26 cellular contexts compared by ENCODE assay signal in the genomic region with DNA sequence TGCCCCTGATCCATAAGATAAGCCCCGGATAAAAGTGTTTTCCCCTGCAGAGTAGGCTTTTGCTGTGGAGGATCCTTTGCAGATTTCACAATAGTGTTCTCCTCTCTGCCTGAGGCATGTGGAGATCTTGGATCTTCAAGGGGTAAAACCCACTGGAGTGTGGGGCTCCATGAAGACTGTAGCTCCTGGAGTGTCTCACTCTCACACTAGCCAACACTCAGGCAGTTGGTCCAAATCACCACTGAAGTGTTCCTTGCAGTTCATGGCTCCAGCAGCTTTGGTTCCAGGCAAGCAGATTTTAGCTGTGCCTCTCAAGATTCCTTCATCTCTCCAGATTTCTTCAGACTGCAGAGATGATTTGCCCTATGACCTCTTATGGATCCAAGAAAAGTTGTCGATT.
"Had no signal": no experiment of that assay in that cellular context is flagged by ENCODE, and none has a peak within 500 bp of the region (broad histone marks: within the 10 kb centered on the region; RNA-seq: fewer than 3 reads in every experiment).

No MANE protein-coding gene starts in this region.

- H3K36me3 ChIP-seq: cardiac muscle cell had no signal

- H3K9ac ChIP-seq: KMS-11 had no signal

- H3K4me2 ChIP-seq: KMS-11 had no signal

- H3K4me3 Mint-ChIP-seq: activated CD4-positive, alpha-beta memory T cell treated with anti-CD3 and anti-CD28 coated beads for 36 hours; activated CD4-positive, alpha-beta T cell treated with anti-CD3 and anti-CD28 coated beads, Interleukin-2, amount 10 ng/mL, durations not matched to agents 7 days and 5 days; activated naive CD4-positive, alpha-beta T cell treated with anti-CD3 and anti-CD28 coated beads for 36 hours; activated naive CD8-positive, alpha-beta T cell treated with anti-CD3 and anti-CD28 coated beads for 36 hours; activated T-cell treated with anti-CD3 and anti-CD28 coated beads, Interleukin-2, amount 50 U/mL, for 4 hours; brain; T-cell had no signal

- H3K9me3 Mint-ChIP-seq: activated CD4-positive, alpha-beta memory T cell treated with anti-CD3 and anti-CD28 coated beads for 36 hours; activated CD4-positive, alpha-beta T cell treated with anti-CD3 and anti-CD28 coated beads, Interleukin-2, amount 10 ng/mL, durations not matched to agents 7 days and 5 days; activated T-cell treated with anti-CD3 and anti-CD28 coated beads, Interleukin-2, amount 50 U/mL, for 4 hours had no signal

- H3K4me1 Mint-ChIP-seq: activated CD4-positive, alpha-beta T cell treated with anti-CD3 and anti-CD28 coated beads, Interleukin-2, amount 10 ng/mL, durations not matched to agents 7 days and 5 days; activated naive CD8-positive, alpha-beta T cell treated with anti-CD3 and anti-CD28 coated beads for 36 hours; brain; T-cell had no signal

- H3K27me3 Mint-ChIP-seq: activated CD4-positive, alpha-beta memory T cell treated with anti-CD3 and anti-CD28 coated beads for 36 hours; activated CD4-positive, alpha-beta T cell treated with anti-CD3 and anti-CD28 coated beads, Interleukin-2, amount 10 ng/mL, durations not matched to agents 7 days and 5 days; activated naive CD8-positive, alpha-beta T cell treated with anti-CD3 and anti-CD28 coated beads for 36 hours; T-cell had no signal

- H3K27me3 ChIP-seq: cardiac muscle cell had no signal

- H3K4me3 ChIP-seq: cardiac muscle cell, SK-N-MC had no signal

- FAIRE-seq: astrocyte had no signal

- H3K27ac ChIP-seq: cardiac muscle cell, KMS-11, SK-N-MC, VCaP had no signal

- DNase-seq: activated CD4-positive, alpha-beta memory T cell treated with anti-CD3 and anti-CD28 coated beads for 36 hours; activated CD4-positive, alpha-beta T cell treated with anti-CD3 and anti-CD28 coated beads, Interleukin-2, amount 10 ng/mL, durations not matched to agents 7 days and 5 days; activated CD4-positive, CD25-positive, alpha-beta regulatory T cell; activated CD8-positive, alpha-beta memory T cell treated with anti-CD3 and anti-CD28 coated beads for 24 hours; activated gamma-delta T cell; activated naive CD4-positive, alpha-beta T cell treated with anti-CD3 and anti-CD28 coated beads for 36 hours; activated naive CD8-positive, alpha-beta T cell treated with anti-CD3 and anti-CD28 coated beads for 36 hours; activated T-cell treated with anti-CD3 and anti-CD28 coated beads, Interleukin-2, amount 50 U/mL, for 4 hours; amniotic stem cell; NCI-H1092; NCI-H1417; NCI-H1930; NCI-H2171; NCI-H2227 treated with DMSO at 0.1 percent for 48 hours; NCI-H526; NCI-H774; RPMI8226; T-cell; T-helper 2 cell had no signal

- ATAC-seq: activated T-cell treated with anti-CD3 and anti-CD28 coated beads, Interleukin-2, amount 50 U/mL, for 4 hours; Right ventricle myocardium inferior; T-cell had no signal

- H3K27ac Mint-ChIP-seq: activated CD4-positive, alpha-beta memory T cell treated with anti-CD3 and anti-CD28 coated beads for 36 hours; activated CD4-positive, alpha-beta T cell treated with anti-CD3 and anti-CD28 coated beads, Interleukin-2, amount 10 ng/mL, durations not matched to agents 7 days and 5 days; activated naive CD4-positive, alpha-beta T cell treated with anti-CD3 and anti-CD28 coated beads for 36 hours; activated naive CD8-positive, alpha-beta T cell treated with anti-CD3 and anti-CD28 coated beads for 36 hours; brain; T-cell had no signal

- H3K36me3 Mint-ChIP-seq: activated CD4-positive, alpha-beta memory T cell treated with anti-CD3 and anti-CD28 coated beads for 36 hours; activated naive CD8-positive, alpha-beta T cell treated with anti-CD3 and anti-CD28 coated beads for 36 hours; brain; T-cell had no signal
